ENCODE assay signal across 16 cellular contexts in genomic region chr14:80560800-80561199, GRCh38.
DNase-seq lines count a peak whose midpoint lies in the region; ATAC-seq and TF ChIP-seq lines count a peak whose summit lies in the region.
"Had no signal": no experiment of that assay in that cellular context is flagged by ENCODE, and none has a peak within 500 bp of the region (broad histone marks: within the 10 kb centered on the region; RNA-seq: fewer than 3 reads in every experiment).

No MANE protein-coding gene starts in this region.

- H3K27ac ChIP-seq in osteoblast (ENCODE audit: low read depth, low read length) (no peak overlapping the region), trophoblast cell (ENCODE audit: low read depth, low read length) (no peak overlapping the region)
- H3K27ac ChIP-seq: heart right ventricle had no signal

- H3K79me1 ChIP-seq in trophoblast cell (ENCODE audit: low read length), result peaks cover 4% of the 10 kb centered on the region

- intact Hi-C loops in activated naive CD4-positive, alpha-beta T cell treated with anti-CD3 and anti-CD28 coated beads for 36 hours (cut with micrococcal nuclease), result no loop called here
- intact Hi-C loops in Right ventricle myocardium inferior (cut with DNase I), result no loop called here

- H3K36me3 ChIP-seq in osteoblast (ENCODE audit: insufficient read depth, low read length) (no peaks in the 10 kb centered on the region), trophoblast cell (ENCODE audit: control insufficient read depth in 1 of 2, insufficient read depth in 2 of 2, low read length in 2 of 2) (no peaks in the 10 kb centered on the region)
- H3K36me3 ChIP-seq: heart right ventricle had no signal

- H3K4me1 Mint-ChIP-seq in activated naive CD4-positive, alpha-beta T cell treated with anti-CD3 and anti-CD28 coated beads for 36 hours (ENCODE audit: low read depth), result no peaks in the 10 kb centered on the region
- H3K4me1 Mint-ChIP-seq: activated naive CD8-positive, alpha-beta T cell treated with anti-CD3 and anti-CD28 coated beads, Interleukin-2, amount 10 ng/mL, durations not matched to agents 7 days and 5 days; central memory CD8-positive, alpha-beta T cell; natural killer cell had no signal

- no peak overlapping the region for H2BK120ac ChIP-seq in trophoblast cell (ENCODE audit: insufficient read depth, low read length, poor library complexity)

- DNase-seq in osteoblast (ENCODE audit: insufficient read length, low spot score, missing footprints), result peak; percentile 15
- DNase-seq in trophoblast cell, result no peak
- no peak for DNase-seq in activated naive CD4-positive, alpha-beta T cell treated with anti-CD3 and anti-CD28 coated beads for 36 hours
- no peak for DNase-seq in Right ventricle myocardium inferior (ENCODE audit: missing footprints)
- DNase-seq: activated naive CD8-positive, alpha-beta T cell treated with anti-CD3 and anti-CD28 coated beads, Interleukin-2, amount 10 ng/mL, durations not matched to agents 7 days and 5 days; CD8-positive, alpha-beta T cell; heart right ventricle; natural killer cell; RPMI8226 had no signal

- H4K20me1 ChIP-seq in osteoblast (ENCODE audit: insufficient read depth, low read length), result no peaks in the 10 kb centered on the region

- no peak overlapping the region for H3K4me3 ChIP-seq in osteoblast (ENCODE audit: insufficient read depth, low read length)
- no peak overlapping the region for H3K4me3 ChIP-seq in trophoblast cell (ENCODE audit: low read depth, low read length)
- H3K4me3 ChIP-seq: heart right ventricle had no signal

- H3K27me3 Mint-ChIP-seq in activated naive CD4-positive, alpha-beta T cell treated with anti-CD3 and anti-CD28 coated beads for 36 hours (ENCODE audit: low read depth), result no peaks in the 10 kb centered on the region
- H3K27me3 Mint-ChIP-seq: activated naive CD8-positive, alpha-beta T cell treated with anti-CD3 and anti-CD28 coated beads, Interleukin-2, amount 10 ng/mL, durations not matched to agents 7 days and 5 days; central memory CD8-positive, alpha-beta T cell had no signal

- no peak overlapping the region for H2BK5ac ChIP-seq in trophoblast cell (ENCODE audit: low read depth, low read length, poor library complexity)

- CTCF ChIA-PET in activated naive CD4-positive, alpha-beta T cell treated with anti-CD3 and anti-CD28 coated beads for 36 hours (lab: Charles Lee), result no interaction called here

- H3K18ac ChIP-seq in trophoblast cell (ENCODE audit: low read length), result no peak overlapping the region

- H3K4me1 ChIP-seq in osteoblast (ENCODE audit: insufficient read depth, low read length), result no peaks in the 10 kb centered on the region
- peaks cover 3 to 5% of the 10 kb centered on the region in 2 experiments for H3K4me1 ChIP-seq in trophoblast cell (ENCODE audit: control insufficient read depth in 1 of 2, insufficient read depth in 2 of 2, low read length in 2 of 2)
- H3K4me1 ChIP-seq: heart right ventricle had no signal

- H3K4me2 ChIP-seq in osteoblast (ENCODE audit: insufficient read depth, low read length) (no peak overlapping the region), trophoblast cell (ENCODE audit: low read length) (no peak overlapping the region)

- no peaks in the 10 kb centered on the region for H3K9me3 ChIP-seq in osteoblast (ENCODE audit: low read depth, low read length)
- no peaks in the 10 kb centered on the region for H3K9me3 ChIP-seq in trophoblast cell (ENCODE audit: insufficient read depth, low read depth, low read length)

- no peak overlapping the region for H2AK5ac ChIP-seq in trophoblast cell (ENCODE audit: low read length)

- no peak overlapping the region for H3K9ac ChIP-seq in trophoblast cell (ENCODE audit: low read length)

- peak; percentile 93 for ATAC-seq in GM19025 (IDR thresholded peaks at IDR 0.05; ENCODE audit: low read depth, unreplicated experiment)
- ATAC-seq in GM21529 (IDR thresholded peaks at IDR 0.05; ENCODE audit: unreplicated experiment), result peak; percentile 97
- ATAC-seq in HG03045 (IDR thresholded peaks at IDR 0.05; ENCODE audit: unreplicated experiment), result peak; percentile 93
- ATAC-seq in Right ventricle myocardium inferior, result no peak
- ATAC-seq: CD8-positive, alpha-beta T cell; heart right ventricle; left lobe of liver; natural killer cell; sciatic nerve had no signal

- no peaks in the 10 kb centered on the region for H3K36me3 Mint-ChIP-seq in activated naive CD4-positive, alpha-beta T cell treated with anti-CD3 and anti-CD28 coated beads for 36 hours (ENCODE audit: low read depth)
- H3K36me3 Mint-ChIP-seq: activated naive CD8-positive, alpha-beta T cell treated with anti-CD3 and anti-CD28 coated beads, Interleukin-2, amount 10 ng/mL, durations not matched to agents 7 days and 5 days; CD8-positive, alpha-beta T cell had no signal

- H2AFZ ChIP-seq in osteoblast (ENCODE audit: low read length) (no peak overlapping the region), trophoblast cell (ENCODE audit: insufficient read depth, low read length, poor library complexity) (no peak overlapping the region)

- no peaks in the 10 kb centered on the region for H3K9me3 Mint-ChIP-seq in activated naive CD4-positive, alpha-beta T cell treated with anti-CD3 and anti-CD28 coated beads for 36 hours
- H3K9me3 Mint-ChIP-seq: activated naive CD8-positive, alpha-beta T cell treated with anti-CD3 and anti-CD28 coated beads, Interleukin-2, amount 10 ng/mL, durations not matched to agents 7 days and 5 days; CD8-positive, alpha-beta T cell; central memory CD8-positive, alpha-beta T cell; T-helper 2 cell treated with Interferon-gamma antibody and Interleukin-4, amounts not matched to agents 5 μg/mL and 100 μg/mL, for 36 hours had no signal

- no peak overlapping the region for H4K12ac ChIP-seq in trophoblast cell (ENCODE audit: low read depth, low read length)

- H3K4me3 Mint-ChIP-seq in activated naive CD4-positive, alpha-beta T cell treated with anti-CD3 and anti-CD28 coated beads for 36 hours, result no peak overlapping the region
- H3K4me3 Mint-ChIP-seq: activated naive CD8-positive, alpha-beta T cell treated with anti-CD3 and anti-CD28 coated beads, Interleukin-2, amount 10 ng/mL, durations not matched to agents 7 days and 5 days; CD8-positive, alpha-beta T cell; central memory CD8-positive, alpha-beta T cell; natural killer cell; T-helper 2 cell treated with Interferon-gamma antibody and Interleukin-4, amounts not matched to agents 5 μg/mL and 100 μg/mL, for 36 hours had no signal

- no peak overlapping the region for H3K23ac ChIP-seq in trophoblast cell (ENCODE audit: low read length)

- no peak overlapping the region for H4K8ac ChIP-seq in trophoblast cell (ENCODE audit: low read depth, low read length)

- no peak overlapping the region for H3K27ac Mint-ChIP-seq in activated naive CD4-positive, alpha-beta T cell treated with anti-CD3 and anti-CD28 coated beads for 36 hours
- H3K27ac Mint-ChIP-seq: activated naive CD8-positive, alpha-beta T cell treated with anti-CD3 and anti-CD28 coated beads, Interleukin-2, amount 10 ng/mL, durations not matched to agents 7 days and 5 days; CD8-positive, alpha-beta T cell; natural killer cell; T-helper 2 cell treated with Interferon-gamma antibody and Interleukin-4, amounts not matched to agents 5 μg/mL and 100 μg/mL, for 36 hours had no signal

- TF ChIP-seq CTCF in osteoblast (IDR thresholded peaks at IDR 0.05; ENCODE audit: extremely low read depth, low read depth, low read length), result no peak

- no peak overlapping the region for H3K14ac ChIP-seq in trophoblast cell (ENCODE audit: low read length)

- no CpG with 5 or more reads among the region's 2 CpGs for WGBS in trophoblast cell (ENCODE audit: extremely low coverage, insufficient coverage, insufficient read length)

- H3K79me2 ChIP-seq in osteoblast (ENCODE audit: insufficient read depth, low read length) (no peaks in the 10 kb centered on the region), trophoblast cell (ENCODE audit: control insufficient read depth, insufficient read depth, low read length, poor library complexity) (no peaks in the 10 kb centered on the region)

- no peak overlapping the region for H3K4ac ChIP-seq in trophoblast cell (ENCODE audit: low read depth, low read length)

- no peak overlapping the region for H4K91ac ChIP-seq in trophoblast cell (ENCODE audit: low read depth, low read length)

- no peak overlapping the region for H2BK12ac ChIP-seq in trophoblast cell (ENCODE audit: low read length)

- H3K27me3 ChIP-seq in osteoblast (ENCODE audit: insufficient read depth, low read length), result no peaks in the 10 kb centered on the region
- H3K27me3 ChIP-seq in trophoblast cell (ENCODE audit: insufficient read depth, low read length), result no peaks in the 10 kb centered on the region
- H3K27me3 ChIP-seq: heart right ventricle had no signal
